ENCODE assay signal across 27 cellular contexts in genomic region chr10:114256041-114256765, GRCh38. TPM values are rescaled to one million over a fixed set of nuclear protein-coding genes. Genes with fewer than 3 reads are reported as not detected.
"Had no signal": no experiment of that assay in that cellular context is flagged by ENCODE, and none has a peak within 500 bp of the region (broad histone marks: within the 10 kb centered on the region; RNA-seq: fewer than 3 reads in every experiment).

No MANE protein-coding gene starts in this region.

- H3K36me3 ChIP-seq: left lung, lower lobe of right lung, pancreas, prostate gland, tibial nerve, uterus had no signal

- H3K27ac ChIP-seq: left lung, lower lobe of right lung, pancreas, prostate gland, skin epidermis, tibial nerve had no signal

- DNase-seq: hypothalamus; immature natural killer cell; kidney; left colon; left lung; lower lobe of right lung; mammary epithelial cell; naive thymus-derived CD4-positive, alpha-beta T cell; nucleus accumbens; pancreas; posterior cingulate gyrus; retina; right cardiac atrium; stimulated activated CD4-positive, alpha-beta T cell treated with anti-CD3 and anti-CD28 coated beads, Interleukin-1b, Interleukin-23, amount 100 ng/mL, for 48 hours; stimulated activated CD4-positive, alpha-beta T cell treated with anti-CD3 and anti-CD28 coated beads, Interleukin-2, amount 100 ng/mL, for 48 hours; stimulated activated CD4-positive, alpha-beta T cell treated with anti-CD3 and anti-CD28 coated beads, Interleukin-4, amount 100 ng/mL, for 4 hours; stimulated activated CD8-positive, alpha-beta memory T cell treated with anti-CD3 and anti-CD28 coated beads, Interleukin-4, amount 100 ng/mL, for 48 hours; stimulated activated naive CD4-positive, alpha-beta T cell treated with Interleukin-2 at 50 U/mL for 16 hours; stimulated activated naive CD8-positive, alpha-beta T cell treated with anti-CD3 and anti-CD28 coated beads, Interleukin-15, amount 100 ng/mL, for 72 hours; substantia nigra; uterus had no signal

- H3K4me3 ChIP-seq: left lung, lower lobe of right lung, pancreas, prostate gland, skin epidermis, tibial nerve, uterus had no signal

- H3K4me1 ChIP-seq: prostate gland had no signal

- H3K27me3 ChIP-seq: left lung, pancreas, tibial nerve, uterus had no signal

- H3K9me3 ChIP-seq: left lung, lower lobe of right lung, pancreas, prostate gland, tibial nerve, uterus had no signal

RNA-seq across cellular contexts. Expression of gene VWA2, which starts 17.1 kb away (rescaled TPM):
- total RNA-seq: mononuclear cell; natural killer cell treated with Interleukin-12 subunit alpha and Interleukin-12 subunit beta and Interleukin-15 and Interleukin-18, amount 100 ng/mL, for 72 hours; neural crest cell; right cardiac atrium had no signal
